In the genomic region with DNA sequence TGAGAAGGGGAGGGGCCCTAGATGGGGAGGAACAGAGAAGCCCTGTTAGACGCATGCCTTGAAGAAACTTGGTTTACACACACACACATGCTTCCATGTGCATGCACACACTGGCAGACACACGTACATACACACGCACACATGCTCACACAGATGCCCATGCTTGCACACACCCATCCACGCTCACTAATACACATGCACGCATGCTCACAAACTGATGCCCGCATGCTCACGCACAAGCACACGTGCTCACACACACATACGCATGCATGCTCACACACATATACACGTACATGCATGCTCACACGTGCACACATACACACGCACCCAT, we compare ENCODE assay signal across 12 cellular contexts. TPM values are rescaled to one million over a fixed set of nuclear protein-coding genes. Genes with fewer than 3 reads are reported as not detected.
DNase-seq lines count a peak whose midpoint lies in the region; ATAC-seq, FAIRE-seq and TF ChIP-seq lines count a peak whose summit lies in the region.
"Had no signal": no experiment of that assay in that cellular context is flagged by ENCODE, and none has a peak within 500 bp of the region (broad histone marks: within the 10 kb centered on the region; RNA-seq: fewer than 3 reads in every experiment).

No MANE protein-coding gene starts in this region.

- CTCF ChIA-PET in CD4-positive, alpha-beta T cell (lab: Charles Lee), result interaction anchor here (0.9 kb wide), 1 partner anchor 145 kb away, joined by 4 read pairs; no protein-coding TSS in a partner anchor
- CTCF ChIA-PET in IMR-90 (lab: Yijun Ruan, JAX) (no interaction called here), K562 (lab: Yijun Ruan, JAX; ENCODE audit: low intra/inter-chr PET ratio) (interaction anchor here (0.8 to 3.8 kb wide), 3 partner anchors 139 to 318 kb away, joined by 3 to 154 read pairs (median 12); no protein-coding TSS in a partner anchor), T-cell (lab: Charles Lee) (interaction anchor here in 1 of 2 donors (2.0 kb wide), 1 partner anchor 145 kb away, joined by 5 read pairs; no protein-coding TSS in a partner anchor)

- H3K79me1 ChIP-seq in IMR-90 (ENCODE audit: low read depth in 1 of 2, low read length in 2 of 2) (no peaks in the 10 kb centered on the region; a peak in 1 of 4 replicates), neuronal stem cell (ENCODE audit: low read depth, low read length) (no peaks in the 10 kb centered on the region)

- H3K27ac Mint-ChIP-seq in CD4-positive, alpha-beta T cell, result no peak overlapping the region
- no peak overlapping the region for H3K27ac Mint-ChIP-seq in T-cell
- H3K27ac Mint-ChIP-seq: CD8-positive, alpha-beta memory T cell had no signal

- H3K23ac ChIP-seq in IMR-90 (ENCODE audit: low read depth, low read length) (no peak overlapping the region), neuronal stem cell (ENCODE audit: low read depth, low read length, poor library complexity) (peak overlapping the region; percentile 8)

- peak overlapping the region; percentile 32 for H2AFZ ChIP-seq in IMR-90 (replicated peaks; ENCODE audit: low read length, poor library complexity)
- H2AFZ ChIP-seq in K562 (ENCODE audit: low read depth, low read length), result no peak overlapping the region
- H2AFZ ChIP-seq in neuronal stem cell (ENCODE audit: low read length), result no peak overlapping the region
- H2AFZ ChIP-seq: GM23248 had no signal

- no peak overlapping the region for H3K4ac ChIP-seq in IMR-90 (ENCODE audit: low read depth, low read length)
- H3K4ac ChIP-seq in neuronal stem cell (ENCODE audit: low read length), result no peak overlapping the region

- TF ChIP-seq CTCF in CD4-positive, alpha-beta T cell (IDR thresholded peaks at IDR 0.05), result no peak
- TF ChIP-seq CTCF in IMR-90 (conservative IDR thresholded peaks at IDR 0.05; ENCODE audit: low read depth, low read length), result no peak
- TF ChIP-seq CTCF in K562 (IDR thresholded peaks at IDR 0.05 in 2 of 3, conservative IDR thresholded peaks at IDR 0.05 in 1 of 3; ENCODE audit: insufficient read depth in 2 of 3, low read depth in 1 of 3, low read length in 3 of 3), result no peak

- H3K18ac ChIP-seq in IMR-90 (ENCODE audit: low read depth, low read length) (no peak overlapping the region), neuronal stem cell (ENCODE audit: low read length) (no peak overlapping the region)

- intact Hi-C loops in CD4-positive, alpha-beta T cell (cut with DNase I, micrococcal nuclease), result no loop called here
- intact Hi-C loops in IMR-90 (cut with micrococcal nuclease) (no loop called here), K562 (cut with micrococcal nuclease) (loop anchor here (2.0 kb wide), 1 partner anchor 14 kb away; no protein-coding TSS in a partner anchor)

- no peak overlapping the region for H2BK15ac ChIP-seq in IMR-90 (ENCODE audit: low read depth, low read length)
- H2BK15ac ChIP-seq in neuronal stem cell (ENCODE audit: low read length), result no peak overlapping the region

- no peaks in the 10 kb centered on the region for H3K9me3 Mint-ChIP-seq in CD4-positive, alpha-beta T cell
- no peaks in the 10 kb centered on the region for H3K9me3 Mint-ChIP-seq in T-cell
- H3K9me3 Mint-ChIP-seq: CD8-positive, alpha-beta memory T cell had no signal

- H2AK9ac ChIP-seq in IMR-90 (replicated peaks; ENCODE audit: low read depth, low read length, poor library complexity), result no peak overlapping the region

- H2AK5ac ChIP-seq in IMR-90 (ENCODE audit: low read depth, low read length) (no peak overlapping the region), neuronal stem cell (ENCODE audit: low read depth, low read length) (no peak overlapping the region)

- H4K8ac ChIP-seq in IMR-90 (ENCODE audit: low read depth in 2 of 2, low read length in 2 of 2), result no peak overlapping the region
- no peak overlapping the region for H4K8ac ChIP-seq in neuronal stem cell (ENCODE audit: low read depth, low read length)

- no peak overlapping the region for H3K4me2 ChIP-seq in IMR-90 (ENCODE audit: low read depth, low read length)
- H3K4me2 ChIP-seq in K562 (ENCODE audit: insufficient read depth, low read length), result 0 out of 2 replicates have a peak overlapping the region, but pooled peaks have one; percentile 25
- no peak overlapping the region for H3K4me2 ChIP-seq in neuronal stem cell (ENCODE audit: insufficient read depth, low read length, poor library complexity, severe bottlenecking)

- H4K20me1 ChIP-seq in IMR-90 (ENCODE audit: insufficient read depth, low read length) (peaks cover 9% of the 10 kb centered on the region; the same call in 1 of the 2 replicates), K562 (replicated peaks; ENCODE audit: control insufficient read depth, insufficient read depth, low read length) (peaks cover 8% of the 10 kb centered on the region; the same call in 1 of the 2 replicates)

- no peak overlapping the region for H3K4me3 ChIP-seq in IMR-90 (ENCODE audit: insufficient read depth, low read depth, low read length)
- H3K4me3 ChIP-seq in K562, result no peak overlapping the region
- peak overlapping the region in 1 of 2 donors; percentile 66 for H3K4me3 ChIP-seq in neuronal stem cell (ENCODE audit: low read length in 2 of 2)
- H3K4me3 ChIP-seq: GM23248, SK-N-MC had no signal

- BruUV-seq in IMR-90 (replicated peaks; lab: Mats Ljungman, UMichigan) (no TSS peak), K562 (replicated peaks; lab: Mats Ljungman, UMichigan) (no TSS peak)

- dilution Hi-C loops in IMR-90 (cut with HindIII; ENCODE audit: low sequenced_read_pairs, unreplicated experiment), result no loop called here

- H3K56ac ChIP-seq in IMR-90 (ENCODE audit: extremely low read depth, insufficient read depth, low read length), result no peak overlapping the region

- no peak for TF ChIP-seq EP300 in K562 (IDR thresholded peaks at IDR 0.05; ENCODE audit: low read length)

- no peak overlapping the region for H4K5ac ChIP-seq in IMR-90 (ENCODE audit: low read depth, low read length)

- H3K14ac ChIP-seq in IMR-90 (replicated peaks; ENCODE audit: low read depth, low read length), result no peak overlapping the region
- H3K14ac ChIP-seq in neuronal stem cell (ENCODE audit: low read length), result no peak overlapping the region

- TF ChIP-seq POLR2A in IMR-90 (IDR thresholded peaks at IDR 0.05; ENCODE audit: low read depth, low read length) (no peak), K562 (conservative IDR thresholded peaks at IDR 0.05) (no peak)

- TF ChIP-seq RAD21 in IMR-90 (IDR thresholded peaks at IDR 0.05; ENCODE audit: low read length) (no peak), K562 (CRISPR knock-in tag; conservative IDR thresholded peaks at IDR 0.05 in 1 of 2, IDR thresholded peaks at IDR 0.05 in 1 of 2) (no peak)

- no peaks in the 10 kb centered on the region for H3K36me3 ChIP-seq in IMR-90 (ENCODE audit: control insufficient read depth, insufficient read depth, low read length)
- no peaks in the 10 kb centered on the region for H3K36me3 ChIP-seq in K562 (ENCODE audit: control insufficient read depth, insufficient read depth, low read length)
- peaks cover 0 to 3% of the 10 kb centered on the region in 2 donors for H3K36me3 ChIP-seq in neuronal stem cell (replicated peaks in 1 of 2; ENCODE audit: control insufficient read depth in 2 of 2, insufficient read depth in 2 of 2, low read length in 2 of 2)

- no peaks in the 10 kb centered on the region for H3K79me2 ChIP-seq in K562 (ENCODE audit: control insufficient read depth, insufficient read depth, low read length)

- H3K27me3 Mint-ChIP-seq in CD4-positive, alpha-beta T cell, result no peaks in the 10 kb centered on the region
- H3K27me3 Mint-ChIP-seq in T-cell, result peaks cover 4 to 16% of the 10 kb centered on the region in 2 donors

- H3K9ac ChIP-seq in IMR-90 (ENCODE audit: low read depth, low read length) (no peak overlapping the region), K562 (ENCODE audit: insufficient read depth in 1 of 2, low read depth in 2 of 2, low read length in 2 of 2) (no peak overlapping the region), neuronal stem cell (ENCODE audit: low read depth, low read length, poor library complexity) (peak overlapping the region; percentile 71)
- H3K9ac ChIP-seq: GM23248 had no signal

- WGBS in IMR-90 (ENCODE audit: extremely low coverage in 2 of 2, insufficient read length in 1 of 2), 2 experiments, result 71% methylated on average over 11 of the region's 12 CpGs; no CpG with 5 or more reads in 1 of the 2 experiments
- 39% methylated on average over 11 of the region's 12 CpGs for WGBS in K562 (ENCODE audit: insufficient coverage, low coverage, missing lambda C conversion rate)
- WGBS in neuronal stem cell (ENCODE audit: extremely low coverage in 2 of 2, insufficient read length in 2 of 2, insufficient replicate concordance in 1 of 2), 2 donors, result no CpG with 5 or more reads among the region's 12 CpGs

- no peaks in the 10 kb centered on the region for H3K4me1 Mint-ChIP-seq in CD4-positive, alpha-beta T cell (ENCODE audit: low read depth)
- peaks cover 0 to 3% (median 0%) of the 10 kb centered on the region in 3 donors for H3K4me1 Mint-ChIP-seq in T-cell
- H3K4me1 Mint-ChIP-seq: CD8-positive, alpha-beta memory T cell had no signal

- H3K4me3 Mint-ChIP-seq in CD4-positive, alpha-beta T cell, result no peak overlapping the region
- no peak overlapping the region for H3K4me3 Mint-ChIP-seq in T-cell
- H3K4me3 Mint-ChIP-seq: CD8-positive, alpha-beta memory T cell had no signal

- POLR2A ChIA-PET in CD4-positive, alpha-beta T cell (lab: Charles Lee), result no interaction called here
- POLR2A ChIA-PET in IMR-90 (lab: Charles Lee; ENCODE audit: unreplicated experiment) (no interaction called here), K562 (lab: Yijun Ruan, JAX) (no interaction called here), T-cell (lab: Charles Lee) (no interaction called here)

- no peak for DNase-seq in CD4-positive, alpha-beta T cell
- DNase-seq in IMR-90, result no peak
- DNase-seq in K562 (ENCODE audit: extremely low read depth in 1 of 4, low spot score in 3 of 4), result no peak
- no peak for DNase-seq in neuronal stem cell (ENCODE audit: low spot score)
- no peak for DNase-seq in T-cell
- DNase-seq: HCEC 1CT, SHP77 treated with DMSO at 0.1 percent for 48 hours had no signal

- peak overlapping the region; percentile 19 for H2BK12ac ChIP-seq in neuronal stem cell (ENCODE audit: low read length)

- H2BK5ac ChIP-seq in IMR-90 (ENCODE audit: low read depth, low read length, poor library complexity, severe bottlenecking), result no peak overlapping the region
- no peak overlapping the region for H2BK5ac ChIP-seq in neuronal stem cell (ENCODE audit: low read length)

- no peaks in the 10 kb centered on the region; the same call in 1 of the 2 replicates for H3K4me1 ChIP-seq in IMR-90 (ENCODE audit: control insufficient read depth, insufficient read depth, low read length)
- H3K4me1 ChIP-seq in K562 (replicated peaks in 1 of 2; ENCODE audit: control insufficient read depth in 2 of 2, insufficient read depth in 2 of 2, low read length in 2 of 2), result peaks cover 0 to 55% of the 10 kb centered on the region in 2 experiments; a peak in 4 of 5 replicates
- peaks cover 20 to 21% of the 10 kb centered on the region in 2 donors for H3K4me1 ChIP-seq in neuronal stem cell (ENCODE audit: control insufficient read depth in 2 of 2, insufficient read depth in 1 of 2, low read depth in 1 of 2, low read length in 2 of 2)

- ATAC-seq in CD4-positive, alpha-beta T cell (ENCODE audit: poor library complexity), result peak; percentile 11
- no peak for ATAC-seq in IMR-90 (ENCODE audit: low read depth)
- no peak for ATAC-seq in K562
- ATAC-seq in GM18870 (IDR thresholded peaks at IDR 0.05; ENCODE audit: unreplicated experiment), result no peak
- no peak for ATAC-seq in T-cell (replicated peaks in 1 of 4)
- no peak for ATAC-seq in GM21576 (IDR thresholded peaks at IDR 0.05; ENCODE audit: unreplicated experiment)

- no peaks in the 10 kb centered on the region for H3K36me3 Mint-ChIP-seq in CD4-positive, alpha-beta T cell (ENCODE audit: low read depth)
- no peaks in the 10 kb centered on the region for H3K36me3 Mint-ChIP-seq in T-cell
- H3K36me3 Mint-ChIP-seq: CD8-positive, alpha-beta memory T cell had no signal

- no peak overlapping the region for H2BK20ac ChIP-seq in IMR-90 (ENCODE audit: low read depth, low read length)

- H3K27me3 ChIP-seq in CD4-positive, alpha-beta T cell (ENCODE audit: control insufficient read depth, insufficient read depth, low read length), result no peaks in the 10 kb centered on the region
- peaks cover 11% of the 10 kb centered on the region for H3K27me3 ChIP-seq in IMR-90 (ENCODE audit: control insufficient read depth, insufficient read depth, low read length)
- peaks cover 0 to 12% of the 10 kb centered on the region in 2 experiments; a peak in 3 of 5 replicates for H3K27me3 ChIP-seq in K562 (ENCODE audit: control insufficient read depth in 2 of 2, insufficient read depth in 2 of 2, low read length in 2 of 2)
- peaks cover 0 to 4% (median 0%) of the 10 kb centered on the region in 3 experiments for H3K27me3 ChIP-seq in neuronal stem cell (ENCODE audit: control insufficient read depth in 3 of 3, insufficient read depth in 3 of 3, low read depth in 1 of 3, low read length in 3 of 3)

- H4K91ac ChIP-seq in IMR-90 (ENCODE audit: insufficient read depth, low read depth, low read length) (no peak overlapping the region), neuronal stem cell (ENCODE audit: low read depth, low read length, poor library complexity) (no peak overlapping the region)

- FAIRE-seq in K562 (lab: Jason Lieb, UNC), result no peak

- in situ Hi-C loops in IMR-90 (cut with MboI; ENCODE audit: low sequenced_read_pairs) (loop anchor here (5.0 kb wide), 1 partner anchor 138 kb away; no protein-coding TSS in a partner anchor), K562 (cut with MboI) (loop anchor here (25.0 kb wide), 1 partner anchor 293 kb away; the partner anchor contains the start of gene GPSM1)

- H3K27ac ChIP-seq in CD4-positive, alpha-beta T cell (ENCODE audit: low read depth, low read length), result no peak overlapping the region
- H3K27ac ChIP-seq in IMR-90 (ENCODE audit: insufficient read depth, low read length) (no peak overlapping the region), K562 (ENCODE audit: extremely low read depth, low read depth, low read length) (no peak overlapping the region), neuronal stem cell (replicated peaks; ENCODE audit: low read length) (no peak overlapping the region)
- H3K27ac ChIP-seq: GM23248, SK-N-MC had no signal

- H2BK120ac ChIP-seq in IMR-90 (ENCODE audit: low read depth, low read length) (no peak overlapping the region), neuronal stem cell (ENCODE audit: low read depth, low read length) (no peak overlapping the region)

- no peaks in the 10 kb centered on the region for H3K9me3 ChIP-seq in CD4-positive, alpha-beta T cell (ENCODE audit: control insufficient read depth, low read length)
- no peaks in the 10 kb centered on the region for H3K9me3 ChIP-seq in IMR-90 (ENCODE audit: control insufficient read depth, insufficient read depth, low read length)
- H3K9me3 ChIP-seq in K562 (replicated peaks; ENCODE audit: control insufficient read depth, insufficient read depth, low read depth, low read length), result peaks cover 4% of the 10 kb centered on the region
- H3K9me3 ChIP-seq in neuronal stem cell (replicated peaks in 1 of 2; ENCODE audit: control insufficient read depth in 2 of 2, insufficient read depth in 1 of 2, low read depth in 1 of 2, low read length in 2 of 2), result peaks cover 0 to 6% of the 10 kb centered on the region in 2 donors

- peaks cover 6% of the 10 kb centered on the region; the same call in 1 of the 2 replicates for H3K9me1 ChIP-seq in IMR-90 (ENCODE audit: insufficient read depth, low read length)
- no peaks in the 10 kb centered on the region for H3K9me1 ChIP-seq in K562 (ENCODE audit: control insufficient read depth, insufficient read depth, low read length)

RNA-seq across cellular contexts. Expression of gene EGFL7, which starts 32.1 kb away (rescaled TPM):
- total RNA-seq in CD4-positive, alpha-beta T cell, result not detected
- total RNA-seq in IMR-90 (2012; rRNA removed) (1.4 and 2.2 TPM in 2 replicates), K562 (2014; rRNA removed) (217 and 294 TPM in 2 replicates), K562 (2014; rRNA removed; fragmentation: Illumina TruSeq; extraction: Trizol) (6.6 and 10.2 TPM in 2 replicates), K562 (2015; rRNA removed; fragmentation: Illumina TruSeq; extraction: Trizol) (55.3 and 55.5 TPM in 2 replicates), K562 (2021) (213 and 225 TPM in 2 replicates), T-cell (1 to 10 TPM in 3 of 5 donors, under 1 TPM in 2; 0.43 to 1.9 (median 1.1) TPM)
- polyA plus RNA-seq in IMR-90 (2012; rRNA removed) (10.4 and 16.4 TPM in 2 replicates), K562 (2011; rRNA removed) (220 and 305 TPM in 2 replicates), K562 (2014; fragmentation: Illumina TruSeq; extraction: Trizol) (16.3 and 110 TPM in 2 replicates), K562 (2014; fragmentation: Nextera tagmentation; extraction: Ambion mirVana) (10 to 100 TPM in 1 of 2 experiments, 1 to 10 TPM in 1; 1.5 to 10.9 TPM), K562 (2014; rRNA removed) (286 and 294 TPM in 2 replicates)
- 9.6 and 22.1 TPM in 2 replicates for polyA plus RNA-seq in IMR-90 (2012; cell fraction: cytosol; rRNA removed)
- polyA plus RNA-seq in IMR-90 (2012; cell fraction: nucleus; rRNA removed; ENCODE audit: low replicate concordance), result 7.1 and 18.2 TPM in 2 replicates
- total RNA-seq in K562 (2011; cell fraction: chromatin; rRNA removed; ENCODE audit: low replicate concordance), result 149 and 838 TPM in 2 replicates
- total RNA-seq in K562 (2011; cell fraction: nucleolus; rRNA removed), result 1,169 and 1,462 TPM in 2 replicates
- 493 and 520 TPM in 2 replicates for total RNA-seq in K562 (2011; cell fraction: nucleoplasm; rRNA removed)
- 390 and 1,175 TPM in 2 replicates for polyA plus RNA-seq in K562 (2011; cell fraction: cytosol; rRNA removed)
- polyA plus RNA-seq in K562 (2011; cell fraction: nucleus; rRNA removed), result 1,734 and 4,262 TPM in 2 replicates
- 148 and 194 TPM in 2 replicates for polyA plus RNA-seq in K562 (2012)
- 33.5 and 52.0 TPM in 2 replicates for polyA minus RNA-seq in K562 (2011; rRNA and poly(A)+ RNA removed)
- polyA minus RNA-seq in K562 (2011; cell fraction: cytosol; rRNA and poly(A)+ RNA removed), result 222 and 294 TPM in 2 replicates
- polyA minus RNA-seq in K562 (2011; cell fraction: nucleus; rRNA and poly(A)+ RNA removed), result 630 and 998 TPM in 2 replicates
- 33.1 TPM for polyA plus RNA-seq in neuronal stem cell (2013, experiment 1 of 2)
- polyA plus RNA-seq in neuronal stem cell (2013, experiment 2 of 2), result 32.0 TPM

RNA-seq across cellular contexts. Expression of gene AGPAT2, which starts 56.6 kb away (rescaled TPM):
- 1 to 10 TPM; 3.6 to 4.0 TPM for total RNA-seq in CD4-positive, alpha-beta T cell
- total RNA-seq in IMR-90 (2012; rRNA removed) (16.1 and 18.9 TPM in 2 replicates), K562 (2014; rRNA removed) (45.5 and 56.5 TPM in 2 replicates), K562 (2014; rRNA removed; fragmentation: Illumina TruSeq; extraction: Trizol) (7.2 and 8.5 TPM in 2 replicates), K562 (2015; rRNA removed; fragmentation: Illumina TruSeq; extraction: Trizol) (27.7 and 31.8 TPM in 2 replicates), K562 (2021) (52.6 and 54.5 TPM in 2 replicates), T-cell (10 to 100 TPM in 4 of 5 donors, 1 to 10 TPM in 1; 6.5 to 13.0 (median 12.1) TPM)
- polyA plus RNA-seq in IMR-90 (2012; rRNA removed) (37.2 and 39.5 TPM in 2 replicates), K562 (2011; rRNA removed) (17.3 and 25.4 TPM in 2 replicates), K562 (2014; fragmentation: Illumina TruSeq; extraction: Trizol) (23.9 and 38.6 TPM in 2 replicates), K562 (2014; fragmentation: Nextera tagmentation; extraction: Ambion mirVana) (under 1 TPM; 0.13 to 0.45 TPM), K562 (2014; rRNA removed) (47.1 and 51.9 TPM in 2 replicates)
- polyA plus RNA-seq in IMR-90 (2012; cell fraction: cytosol; rRNA removed), result 22.2 and 63.1 TPM in 2 replicates
- polyA plus RNA-seq in IMR-90 (2012; cell fraction: nucleus; rRNA removed; ENCODE audit: low replicate concordance), result 54.0 and 103 TPM in 2 replicates
- 18.6 and 52.7 TPM in 2 replicates for total RNA-seq in K562 (2011; cell fraction: chromatin; rRNA removed; ENCODE audit: low replicate concordance)
- total RNA-seq in K562 (2011; cell fraction: nucleolus; rRNA removed), result 77.5 and 84.7 TPM in 2 replicates
- total RNA-seq in K562 (2011; cell fraction: nucleoplasm; rRNA removed), result 39.6 and 45.3 TPM in 2 replicates
- 37.8 and 64.3 TPM in 2 replicates for polyA plus RNA-seq in K562 (2011; cell fraction: cytosol; rRNA removed)
- 26.1 and 33.3 TPM in 2 replicates for polyA plus RNA-seq in K562 (2011; cell fraction: nucleus; rRNA removed)
- polyA plus RNA-seq in K562 (2012), result 34.3 and 52.5 TPM in 2 replicates
- 10.0 and 12.2 TPM in 2 replicates for polyA minus RNA-seq in K562 (2011; rRNA and poly(A)+ RNA removed)
- 19.5 and 23.0 TPM in 2 replicates for polyA minus RNA-seq in K562 (2011; cell fraction: cytosol; rRNA and poly(A)+ RNA removed)
- 21.4 and 30.0 TPM in 2 replicates for polyA minus RNA-seq in K562 (2011; cell fraction: nucleus; rRNA and poly(A)+ RNA removed)
- 3.7 TPM for polyA plus RNA-seq in neuronal stem cell (2013, experiment 1 of 2)
- 3.5 TPM for polyA plus RNA-seq in neuronal stem cell (2013, experiment 2 of 2)
